Comparison of ENCODE assay signal across 8 cellular contexts in genomic region chr16:67055712-67056487, GRCh38. TPM values are rescaled to one million over a fixed set of nuclear protein-coding genes. Genes with fewer than 3 reads are reported as not detected.
DNase-seq lines count a peak whose midpoint lies in the region; ATAC-seq and TF ChIP-seq lines count a peak whose summit lies in the region.

No MANE protein-coding gene starts in this region.

- DNase-seq in A673 (ENCODE audit: low spot score) (peak; percentile 47), SK-MEL-5 (ENCODE audit: low read depth, low spot score) (peak; percentile 91), fibroblast of peridontal ligament (ENCODE audit: extremely low read depth) (peak; percentile 93), NCI-H1092 (lab: John Stamatoyannopoulos, UW) (no peak), D341Med (ENCODE audit: low spot score) (no peak), OCI-M2 (lab: John Stamatoyannopoulos, UW; ENCODE audit: unreplicated experiment) (no peak)

- ATAC-seq in GM19351 (IDR thresholded peaks at IDR 0.05; ENCODE audit: unreplicated experiment) = peak; percentile 62
- no peak for ATAC-seq in HG03045 (IDR thresholded peaks at IDR 0.05; ENCODE audit: unreplicated experiment)

- H3K27ac ChIP-seq in A673 (ENCODE audit: low read depth, low read length, poor library complexity, severe bottlenecking) = no peak overlapping the region

- H3K4me3 ChIP-seq in A673 (ENCODE audit: low read depth, low read length, poor library complexity, severe bottlenecking) = no peak overlapping the region

- POLR2A ChIA-PET in A673 (lab: Charles Lee; ENCODE audit: low non-redundant PET) = no interaction called here

- intact Hi-C loops in A673 (cut with micrococcal nuclease; ENCODE audit: unreplicated experiment) = loop anchor here (2.0 kb wide), 1 partner anchor 15 kb away; no protein-coding TSS in a partner anchor

- H3K27me3 ChIP-seq in A673 (replicated peaks; ENCODE audit: insufficient read depth, low read depth, low read length, poor library complexity) = no peaks in the 10 kb centered on the region

- H3K4me1 ChIP-seq in A673 (ENCODE audit: insufficient read depth, low read length, poor library complexity, severe bottlenecking) = no peaks in the 10 kb centered on the region

- TF ChIP-seq CTCF in A673 (conservative IDR thresholded peaks at IDR 0.05; ENCODE audit: low read depth, low read length) = no peak

- no TSS peak for BruUV-seq in A673 (replicated peaks; lab: Mats Ljungman, UMichigan)

- H3K9me3 ChIP-seq in A673 (ENCODE audit: low read depth, low read length, poor library complexity, severe bottlenecking) = no peaks in the 10 kb centered on the region

- in situ Hi-C loops in SK-MEL-5 (cut with HindIII; ENCODE audit: low pct_unique_long_range_greater_than_20kb, low sequenced_read_pairs) = no loop called here

- CTCF ChIA-PET in A673 (lab: Charles Lee) = no interaction called here

- peaks cover 6% of the 10 kb centered on the region for H3K36me3 ChIP-seq in A673 (ENCODE audit: insufficient read depth, low read length, poor library complexity, severe bottlenecking)

RNA-seq across cellular contexts. Expression of gene CBFB, which starts 27.0 kb away (rescaled TPM):
- total RNA-seq in A673 (2021) = 173 and 185 TPM in 2 replicates
- total RNA-seq in SK-MEL-5 (2014; rRNA removed; shearing (Covaris generic)) = 51.5 and 58.6 TPM in 2 replicates
- polyA plus RNA-seq in SK-MEL-5 (2015; cell fraction: cytosol; rRNA removed) = 70.0 and 74.2 TPM in 2 replicates
- polyA plus RNA-seq in SK-MEL-5 (2015; cell fraction: nucleus; rRNA removed) = 20.2 and 23.8 TPM in 2 replicates

RNA-seq across cellular contexts. Expression of gene PHAF1, which starts 53.8 kb away (rescaled TPM):
- 23.2 and 23.5 TPM in 2 replicates for total RNA-seq in A673 (2021)
- total RNA-seq in SK-MEL-5 (2014; rRNA removed; shearing (Covaris generic)) = 17.1 and 18.8 TPM in 2 replicates
- polyA plus RNA-seq in SK-MEL-5 (2015; cell fraction: cytosol; rRNA removed) = 16.7 and 24.4 TPM in 2 replicates
- polyA plus RNA-seq in SK-MEL-5 (2015; cell fraction: nucleus; rRNA removed) = 33.6 and 40.9 TPM in 2 replicates

Comparison
In these comparisons a context has a peak if more than half of its experiments do, and no peak if none do; other contexts are left out.
1. DNase-seq: peak in A673 (single experiment), SK-MEL-5 (single experiment) and fibroblast of peridontal ligament (single experiment); none in NCI-H1092 (single experiment), D341Med (single experiment) and OCI-M2 (single experiment).